Comparison of ENCODE assay signal across 8 cellular contexts in genomic region chr2:138503652-138504051, GRCh38. TPM values are rescaled to one million over a fixed set of nuclear protein-coding genes. Genes with fewer than 3 reads are reported as not detected.
DNase-seq lines count a peak whose midpoint lies in the region; ATAC-seq and TF ChIP-seq lines count a peak whose summit lies in the region.

No MANE protein-coding gene starts in this region.

- peak overlapping the region; percentile 92; the same call in 1 of the 2 replicates for H3K9ac ChIP-seq in iPS-20b (ENCODE audit: low read depth, low read length)

- no peak overlapping the region for H3K27ac ChIP-seq in iPS-20b (ENCODE audit: low read length)
- no peak overlapping the region for H3K27ac ChIP-seq in suprapubic skin

- no peak for TF ChIP-seq POLR2A in suprapubic skin (IDR thresholded peaks at IDR 0.05)

- TF ChIP-seq CTCF in activated B cell treated with CpG ODN at 0.5 μM for 24 hours (IDR thresholded peaks at IDR 0.05) (no peak), suprapubic skin (IDR thresholded peaks at IDR 0.05) (no peak)

- no peak for TF ChIP-seq EP300 in suprapubic skin (IDR thresholded peaks at IDR 0.05)

- ATAC-seq in activated T-cell treated with anti-CD3 and anti-CD28 coated beads, Interleukin-2, amount 50 U/mL, for 4 hours: peak; percentile 34 to 37
- no peak for ATAC-seq in activated B cell treated with CpG ODN at 0.5 μM for 24 hours (ENCODE audit: low read depth)

- H3K4me3 ChIP-seq in iPS-20b (ENCODE audit: low read length) (peak overlapping the region; percentile 100), suprapubic skin (peak overlapping the region; percentile 99)

- intact Hi-C loops in activated B cell treated with CpG ODN at 0.5 μM for 24 hours (cut with micrococcal nuclease): loop anchor here (1.0 to 5.0 kb wide), 6 partner anchors 8 to 551 kb away; no protein-coding TSS in a partner anchor

- no peak for DNase-seq in activated T-cell treated with anti-CD3 and anti-CD28 coated beads, Interleukin-2, amount 50 U/mL, for 4 hours
- DNase-seq in activated T-cell treated with anti-CD3 and anti-CD28 coated beads, Interleukin-2, amount 50 U/mL, for 1 hour: no peak
- no peak for DNase-seq in activated B cell treated with CpG ODN at 0.5 μM for 24 hours
- no peak for DNase-seq in suprapubic skin (ENCODE audit: low spot score in 2 of 2)
- no peak for DNase-seq in iPS-NIHi7 (ENCODE audit: extremely low spot score)
- DNase-seq in COR-L47 (lab: John Stamatoyannopoulos, UW): no peak
- no peak for DNase-seq in GF-D8 (lab: John Stamatoyannopoulos, UW)

- H3K4me1 Mint-ChIP-seq in activated T-cell treated with anti-CD3 and anti-CD28 coated beads, Interleukin-2, amount 50 U/mL, for 4 hours (ENCODE audit: low read depth): peaks cover 50% of the 10 kb centered on the region
- H3K4me1 Mint-ChIP-seq in activated B cell treated with CpG ODN at 0.5 μM for 24 hours: peaks cover 63% of the 10 kb centered on the region

- CTCF ChIA-PET in activated B cell treated with CpG ODN at 0.5 μM for 24 hours (lab: Charles Lee): interaction anchor here (1.7 kb wide), 1 partner anchor 32 kb away, joined by 4 read pairs; no protein-coding TSS in a partner anchor

- H3K4me1 ChIP-seq in iPS-20b (ENCODE audit: insufficient read depth, low read length): peaks cover 24% of the 10 kb centered on the region
- peaks cover 59% of the 10 kb centered on the region for H3K4me1 ChIP-seq in suprapubic skin

- 13% methylated on average over 3 of the region's 3 CpGs for WGBS in suprapubic skin

- no peaks in the 10 kb centered on the region for H3K9me3 Mint-ChIP-seq in activated T-cell treated with anti-CD3 and anti-CD28 coated beads, Interleukin-2, amount 50 U/mL, for 4 hours
- no peaks in the 10 kb centered on the region for H3K9me3 Mint-ChIP-seq in activated B cell treated with CpG ODN at 0.5 μM for 24 hours

- peaks cover 7% of the 10 kb centered on the region for H3K36me3 Mint-ChIP-seq in activated T-cell treated with anti-CD3 and anti-CD28 coated beads, Interleukin-2, amount 50 U/mL, for 4 hours (ENCODE audit: insufficient read depth)
- peaks cover 18% of the 10 kb centered on the region for H3K36me3 Mint-ChIP-seq in activated B cell treated with CpG ODN at 0.5 μM for 24 hours (ENCODE audit: low read depth)

- H3K36me3 ChIP-seq in iPS-20b (ENCODE audit: insufficient read depth, low read depth, low read length): no peaks in the 10 kb centered on the region
- no peaks in the 10 kb centered on the region for H3K36me3 ChIP-seq in suprapubic skin

- H3K4me3 Mint-ChIP-seq in activated T-cell treated with anti-CD3 and anti-CD28 coated beads, Interleukin-2, amount 50 U/mL, for 4 hours: peak overlapping the region; percentile 100
- H3K4me3 Mint-ChIP-seq in activated B cell treated with CpG ODN at 0.5 μM for 24 hours: peak overlapping the region; percentile 99

- H3K27me3 ChIP-seq in iPS-20b (ENCODE audit: insufficient read depth, low read length) (no peaks in the 10 kb centered on the region), suprapubic skin (no peaks in the 10 kb centered on the region)

- H3K9me3 ChIP-seq in iPS-20b (ENCODE audit: insufficient read depth, low read depth, low read length): no peaks in the 10 kb centered on the region
- H3K9me3 ChIP-seq in suprapubic skin: no peaks in the 10 kb centered on the region

- H3K27me3 Mint-ChIP-seq in activated T-cell treated with anti-CD3 and anti-CD28 coated beads, Interleukin-2, amount 50 U/mL, for 4 hours (ENCODE audit: low read depth): peaks cover 2% of the 10 kb centered on the region
- H3K27me3 Mint-ChIP-seq in activated B cell treated with CpG ODN at 0.5 μM for 24 hours: no peaks in the 10 kb centered on the region

- H3K27ac Mint-ChIP-seq in activated B cell treated with CpG ODN at 0.5 μM for 24 hours: peak overlapping the region; percentile 96

- POLR2A ChIA-PET in activated B cell treated with CpG ODN at 0.5 μM for 24 hours (lab: Charles Lee): interaction anchor here (0.9 to 4.6 kb wide), 4 partner anchors 19 to 48 kb away, joined by 3 to 28 read pairs (median 3); no protein-coding TSS in a partner anchor

RNA-seq across cellular contexts. Expression of gene SPOPL, which starts 2.1 kb away (rescaled TPM):
- total RNA-seq in activated T-cell treated with anti-CD3 and anti-CD28 coated beads, Interleukin-2, amount 50 U/mL, for 4 hours: 10 to 100 TPM; 18.7 to 23.8 (median 22.7) TPM
- total RNA-seq in activated B cell treated with CpG ODN at 0.5 μM for 24 hours: 32.5 and 36.9 TPM in 2 replicates
- 10 to 100 TPM; 24.8 to 42.4 (median 31.2) TPM for total RNA-seq in suprapubic skin
